18 cellular contexts compared by ENCODE assay signal in the genomic region with DNA sequence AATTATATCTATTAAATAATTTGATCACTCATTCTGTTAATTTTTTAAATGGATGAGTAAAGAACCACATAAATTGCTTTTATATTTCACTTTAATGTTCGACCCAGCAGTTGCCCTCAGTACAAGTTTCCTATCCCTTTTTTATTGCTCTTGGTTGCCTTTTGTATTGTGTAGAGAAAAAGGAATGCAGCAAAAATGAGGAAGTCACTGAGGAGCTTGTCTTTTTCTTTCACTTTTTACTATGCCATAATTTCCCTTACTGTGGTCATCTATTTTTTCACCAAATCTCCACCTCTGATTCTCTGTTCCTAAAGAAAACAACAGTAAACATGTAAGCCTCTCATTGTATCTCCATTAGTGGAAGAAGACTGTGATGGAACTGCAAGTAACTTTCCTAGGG.
DNase-seq lines count a peak whose midpoint lies in the region; ATAC-seq and TF ChIP-seq lines count a peak whose summit lies in the region.
"Had no signal": no experiment of that assay in that cellular context is flagged by ENCODE, and none has a peak within 500 bp of the region (broad histone marks: within the 10 kb centered on the region; RNA-seq: fewer than 3 reads in every experiment).

No MANE protein-coding gene starts in this region.

- H3K4me2 ChIP-seq in GM23338 = no peak overlapping the region

- peaks cover 5% of the 10 kb centered on the region for H3K9me3 ChIP-seq in A673 (ENCODE audit: low read depth, low read length, poor library complexity, severe bottlenecking)
- H3K9me3 ChIP-seq in CD8-positive, alpha-beta T cell (ENCODE audit: low read length) = no peaks in the 10 kb centered on the region
- H3K9me3 ChIP-seq: gastrocnemius medialis, lower lobe of right lung, thoracic aorta had no signal

- TF ChIP-seq CTCF in CD14-positive monocyte (IDR thresholded peaks at IDR 0.05) (no peak), GM23338 (conservative IDR thresholded peaks at IDR 0.05; ENCODE audit: low read depth in 2 of 2) (no peak), A673 (conservative IDR thresholded peaks at IDR 0.05; ENCODE audit: low read depth, low read length) (no peak)
- TF ChIP-seq CTCF in CD8-positive, alpha-beta T cell (IDR thresholded peaks at IDR 0.05) = no peak

- H3K36me3 Mint-ChIP-seq in CD14-positive monocyte (peaks cover 6 to 8% of the 10 kb centered on the region in 2 donors), GM23338 (ENCODE audit: low read depth) (peaks cover 29% of the 10 kb centered on the region; the same call in 2 of the 3 replicates)
- H3K36me3 Mint-ChIP-seq in CD8-positive, alpha-beta T cell = no peaks in the 10 kb centered on the region

- H3K36me3 ChIP-seq in GM23338 (ENCODE audit: insufficient read depth) (no peaks in the 10 kb centered on the region), A673 (ENCODE audit: insufficient read depth, low read length, poor library complexity, severe bottlenecking) (no peaks in the 10 kb centered on the region)
- H3K36me3 ChIP-seq in CD8-positive, alpha-beta T cell (ENCODE audit: insufficient read depth, low read length) = no peaks in the 10 kb centered on the region
- H3K36me3 ChIP-seq: gastrocnemius medialis, lower lobe of right lung, thoracic aorta had no signal

- intact Hi-C loops in CD14-positive monocyte (cut with micrococcal nuclease) (loop anchor here in 1 of 2 donors (5.0 kb wide), 1 partner anchor 55 kb away; no protein-coding TSS in a partner anchor), A673 (cut with micrococcal nuclease; ENCODE audit: unreplicated experiment) (no loop called here)
- intact Hi-C loops in CD8-positive, alpha-beta T cell (cut with DNase I, micrococcal nuclease) = no loop called here

- no peaks in the 10 kb centered on the region for H3K27me3 Mint-ChIP-seq in CD14-positive monocyte (ENCODE audit: low read depth in 3 of 3)
- peaks cover 4% of the 10 kb centered on the region for H3K27me3 Mint-ChIP-seq in GM23338 (ENCODE audit: insufficient read depth, low read depth, poor library complexity)
- H3K27me3 Mint-ChIP-seq in CD8-positive, alpha-beta T cell (ENCODE audit: low read depth) = no peaks in the 10 kb centered on the region
- H3K27me3 Mint-ChIP-seq: activated CD4-positive, alpha-beta T cell treated with anti-CD3 and anti-CD28 coated beads, Interleukin-2, amount 10 ng/mL, durations not matched to agents 24 days and 14 days; central memory CD8-positive, alpha-beta T cell had no signal

- H2AFZ ChIP-seq in GM23338 = no peak overlapping the region

- POLR2A ChIA-PET in A673 (lab: Charles Lee; ENCODE audit: low non-redundant PET) = no interaction called here
- POLR2A ChIA-PET in CD8-positive, alpha-beta T cell (lab: Charles Lee) = no interaction called here

- no peaks in the 10 kb centered on the region for H3K9me2 ChIP-seq in GM23338 (ENCODE audit: insufficient read depth)

- H3K4me3 ChIP-seq in GM23338 = no peak overlapping the region
- no peak overlapping the region for H3K4me3 ChIP-seq in A673 (ENCODE audit: low read depth, low read length, poor library complexity, severe bottlenecking)
- no peak overlapping the region for H3K4me3 ChIP-seq in CD8-positive, alpha-beta T cell (ENCODE audit: low read depth, low read length)
- H3K4me3 ChIP-seq: gastrocnemius medialis, lower lobe of right lung, thoracic aorta had no signal

- peaks cover 0 to 14% (median 7%) of the 10 kb centered on the region in 7 donors for H3K9me3 Mint-ChIP-seq in CD14-positive monocyte
- H3K9me3 Mint-ChIP-seq in GM23338 = peaks cover 22% of the 10 kb centered on the region
- H3K9me3 Mint-ChIP-seq in CD8-positive, alpha-beta T cell = peaks cover 8% of the 10 kb centered on the region
- H3K9me3 Mint-ChIP-seq: central memory CD8-positive, alpha-beta T cell had no signal

- DNase-seq in CD14-positive monocyte (ENCODE audit: low spot score) (no peak), GM23338 (ENCODE audit: low spot score) (no peak), SIG-M5 (lab: John Stamatoyannopoulos, UW) (peak; percentile 45), fibroblast of peridontal ligament (ENCODE audit: extremely low read depth) (peak; percentile 3), A673 (ENCODE audit: low spot score) (no peak), AG20443 (ENCODE audit: low spot score) (no peak), NCI-H2227 (lab: John Stamatoyannopoulos, UW; ENCODE audit: unreplicated experiment) (no peak)
- DNase-seq in CD8-positive, alpha-beta T cell = no peak
- DNase-seq: activated CD4-positive, alpha-beta T cell treated with anti-CD3 and anti-CD28 coated beads, Interleukin-2, amount 10 ng/mL, durations not matched to agents 24 days and 14 days; activated T-cell treated with anti-CD3 and anti-CD28 coated beads, Interleukin-2, amount 50 U/mL, for 48 hours; gastrocnemius medialis; HCEC 1CT; lower lobe of right lung; NCI-H1436 treated with DMSO at 0.1 percent for 48 hours; NCI-H510A treated with DMSO at 0.1 percent for 48 hours had no signal

- H3K4me3 Mint-ChIP-seq in CD14-positive monocyte (peak overlapping the region in 1 of 2 donors; percentile 51), GM23338 (no peak overlapping the region)
- no peak overlapping the region for H3K4me3 Mint-ChIP-seq in CD8-positive, alpha-beta T cell
- H3K4me3 Mint-ChIP-seq: activated CD4-positive, alpha-beta T cell treated with anti-CD3 and anti-CD28 coated beads, Interleukin-2, amount 10 ng/mL, durations not matched to agents 24 days and 14 days; central memory CD8-positive, alpha-beta T cell; nephron had no signal

- H3F3A ChIP-seq in GM23338 (replicated peaks; ENCODE audit: low read depth) = no peaks in the 10 kb centered on the region

- H4K20me1 ChIP-seq in GM23338 (replicated peaks; ENCODE audit: insufficient read depth) = no peaks in the 10 kb centered on the region

- peaks cover 9% of the 10 kb centered on the region; the same call in 1 of the 2 replicates for H3K4me1 ChIP-seq in GM23338 (ENCODE audit: insufficient read depth)
- no peaks in the 10 kb centered on the region for H3K4me1 ChIP-seq in A673 (ENCODE audit: insufficient read depth, low read length, poor library complexity, severe bottlenecking)
- peaks cover 9% of the 10 kb centered on the region for H3K4me1 ChIP-seq in CD8-positive, alpha-beta T cell (ENCODE audit: insufficient read depth, low read length)

- no peaks in the 10 kb centered on the region for H3K27me3 ChIP-seq in GM23338 (ENCODE audit: insufficient read depth)
- H3K27me3 ChIP-seq in A673 (replicated peaks; ENCODE audit: insufficient read depth, low read depth, low read length, poor library complexity) = no peaks in the 10 kb centered on the region
- H3K27me3 ChIP-seq in CD8-positive, alpha-beta T cell (ENCODE audit: insufficient read depth, low read length) = no peaks in the 10 kb centered on the region
- H3K27me3 ChIP-seq: gastrocnemius medialis had no signal

- H3K27ac ChIP-seq in GM23338 (ENCODE audit: low read depth) = no peak overlapping the region
- no peak overlapping the region for H3K27ac ChIP-seq in A673 (ENCODE audit: low read depth, low read length, poor library complexity, severe bottlenecking)
- no peak overlapping the region for H3K27ac ChIP-seq in CD8-positive, alpha-beta T cell (ENCODE audit: low read depth, low read length)
- H3K27ac ChIP-seq: gastrocnemius medialis, lower lobe of right lung, thoracic aorta had no signal

- CTCF ChIA-PET in A673 (lab: Charles Lee) = no interaction called here
- CTCF ChIA-PET in CD8-positive, alpha-beta T cell (lab: Charles Lee) = no interaction called here

- peaks cover 65% of the 10 kb centered on the region for H3K4me1 Mint-ChIP-seq in CD14-positive monocyte
- peaks cover 26% of the 10 kb centered on the region; the same call in 2 of the 3 replicates for H3K4me1 Mint-ChIP-seq in GM23338
- peaks cover 15% of the 10 kb centered on the region for H3K4me1 Mint-ChIP-seq in CD8-positive, alpha-beta T cell (ENCODE audit: low read depth)

- H3K27ac Mint-ChIP-seq in CD14-positive monocyte (peak overlapping the region; percentile 85 to 97 (median 90)), GM23338 (peak overlapping the region; percentile 91)
- H3K27ac Mint-ChIP-seq in CD8-positive, alpha-beta T cell = no peak overlapping the region
- H3K27ac Mint-ChIP-seq: activated CD4-positive, alpha-beta T cell treated with anti-CD3 and anti-CD28 coated beads, Interleukin-2, amount 10 ng/mL, durations not matched to agents 24 days and 14 days; nephron had no signal

- no TSS peak for BruUV-seq in A673 (replicated peaks; lab: Mats Ljungman, UMichigan)

- H3K79me2 ChIP-seq in GM23338 (replicated peaks; ENCODE audit: insufficient read depth) = no peaks in the 10 kb centered on the region

- no peak for ATAC-seq in GM23338
- ATAC-seq in CD8-positive, alpha-beta T cell = no peak
- ATAC-seq: gastrocnemius medialis, lower lobe of right lung had no signal

TF ChIP-seq in GM23338, 12 proteins besides CTCF, POLR2A, EP300 and RAD21:
- TF ChIP-seq CREB1 (CRISPR knock-in tag; IDR thresholded peaks at IDR 0.05; ENCODE audit: low read depth) = no peak
- TF ChIP-seq ZNF114 (CRISPR knock-in tag; IDR thresholded peaks at IDR 0.05) = no peak
- no peak for TF ChIP-seq POLR2AphosphoS5 (IDR thresholded peaks at IDR 0.05; ENCODE audit: low read depth)

Comparison
In these comparisons a context has a peak if more than half of its experiments do, and no peak if none do; other contexts are left out.
1. DNase-seq: peak in SIG-M5 (single experiment) and fibroblast of peridontal ligament (single experiment); none in CD14-positive monocyte (single experiment), GM23338 (single experiment), A673 (single experiment), CD8-positive, alpha-beta T cell (0 of 7), AG20443 (single experiment) and NCI-H2227 (single experiment).